ENCODE assay signal across 8 cellular contexts in genomic region chr7:32728412-32729334, GRCh38.
DNase-seq lines count a peak whose midpoint lies in the region; ATAC-seq and TF ChIP-seq lines count a peak whose summit lies in the region.
"Not testable (repeated sequence)": the region's sequence is repeated elsewhere in the genome, so short reads cannot be mapped to it uniquely, and the experiment has no call there.

No MANE protein-coding gene starts in this region.

- not testable (repeated sequence) for TF ChIP-seq CTCF in right lobe of liver (IDR thresholded peaks at IDR 0.05)

- not testable (repeated sequence) for H3K27me3 ChIP-seq in right lobe of liver

- peaks cover 31% of the 10 kb centered on the region for H3K27me3 Mint-ChIP-seq in activated CD4-positive, alpha-beta memory T cell treated with anti-CD3 and anti-CD28 coated beads, Interleukin-2, amount 10 ng/mL, durations not matched to agents 7 days and 5 days

- ATAC-seq in GM19463 (IDR thresholded peaks at IDR 0.05; ENCODE audit: unreplicated experiment) (peak; percentile 73), HG03469 (IDR thresholded peaks at IDR 0.05; ENCODE audit: unreplicated experiment) (peak; percentile 39), right lobe of liver (peak; percentile 79 to 90 (median 87))

- H3K27ac ChIP-seq in right lobe of liver = peak overlapping the region; percentile 78 to 87 (median 80)

- peak; percentile 51 for DNase-seq in CD1c-positive myeloid dendritic cell (ENCODE audit: extremely low spot score)
- peak; percentile 29 for DNase-seq in NCI-H748 treated with DMSO at 0.1 percent for 48 hours (lab: John Stamatoyannopoulos, UW)
- peak; percentile 43 for DNase-seq in activated CD4-positive, alpha-beta memory T cell treated with anti-CD3 and anti-CD28 coated beads, Interleukin-2, amount 10 ng/mL, durations not matched to agents 7 days and 5 days
- DNase-seq in effector CD4-positive, alpha-beta T cell = peak; percentile 7
- DNase-seq in right lobe of liver = peak; percentile 69 to 79 (median 72)
- peak; percentile 51 for DNase-seq in stimulated activated CD4-positive, alpha-beta T cell treated with anti-CD3 and anti-CD28 coated beads, Interleukin-4, amount 100 ng/mL, for 1 hour

- H3K4me3 Mint-ChIP-seq in activated CD4-positive, alpha-beta memory T cell treated with anti-CD3 and anti-CD28 coated beads, Interleukin-2, amount 10 ng/mL, durations not matched to agents 7 days and 5 days = peak overlapping the region; percentile 55

- WGBS in right lobe of liver (ENCODE audit: insufficient coverage, low coverage, low lambda C conversion rate, missing lambda C conversion rate) = 0% methylated on average over 16 of the region's 111 CpGs

- TF ChIP-seq POLR2A in right lobe of liver (IDR thresholded peaks at IDR 0.05) = not testable (repeated sequence)

- CTCF ChIA-PET in activated CD4-positive, alpha-beta memory T cell treated with anti-CD3 and anti-CD28 coated beads, Interleukin-2, amount 10 ng/mL, durations not matched to agents 7 days and 5 days (lab: Charles Lee) = not testable (repeated sequence)

- H3K4me3 ChIP-seq in right lobe of liver = peak overlapping the region; percentile 75 to 81 (median 79)

- not testable (repeated sequence) for H3K9me3 Mint-ChIP-seq in activated CD4-positive, alpha-beta memory T cell treated with anti-CD3 and anti-CD28 coated beads, Interleukin-2, amount 10 ng/mL, durations not matched to agents 7 days and 5 days

- H3K36me3 ChIP-seq in right lobe of liver = not testable (repeated sequence)

- not testable (repeated sequence) for H3K9me3 ChIP-seq in right lobe of liver

- H3K4me1 Mint-ChIP-seq in activated CD4-positive, alpha-beta memory T cell treated with anti-CD3 and anti-CD28 coated beads, Interleukin-2, amount 10 ng/mL, durations not matched to agents 7 days and 5 days = not testable (repeated sequence)

- H3K36me3 Mint-ChIP-seq in activated CD4-positive, alpha-beta memory T cell treated with anti-CD3 and anti-CD28 coated beads, Interleukin-2, amount 10 ng/mL, durations not matched to agents 7 days and 5 days (ENCODE audit: low read depth) = not testable (repeated sequence)

- POLR2A ChIA-PET in activated CD4-positive, alpha-beta memory T cell treated with anti-CD3 and anti-CD28 coated beads, Interleukin-2, amount 10 ng/mL, durations not matched to agents 7 days and 5 days (lab: Charles Lee) = not testable (repeated sequence)

- not testable (repeated sequence) for H3K27ac Mint-ChIP-seq in activated CD4-positive, alpha-beta memory T cell treated with anti-CD3 and anti-CD28 coated beads, Interleukin-2, amount 10 ng/mL, durations not matched to agents 7 days and 5 days

- intact Hi-C loops in right lobe of liver (cut with DNase I) = not testable (repeated sequence)

- peaks cover 0 to 12% (median 0%) of the 10 kb centered on the region in 4 donors for H3K4me1 ChIP-seq in right lobe of liver

Comparison
In these comparisons a context has a peak if more than half of its experiments do, and no peak if none do; other contexts are left out.
1. Peak in every context shown above with its lines: DNase-seq, ATAC-seq, H3K4me3 ChIP-seq and H3K27ac ChIP-seq.
2. DNase-seq: peak in every context shown above with its lines; median percentile 72 in right lobe of liver; 51 in CD1c-positive myeloid dendritic cell; 51 in stimulated activated CD4-positive, alpha-beta T cell treated with anti-CD3 and anti-CD28 coated beads, Interleukin-4, amount 100 ng/mL, for 1 hour; 43 in activated CD4-positive, alpha-beta memory T cell treated with anti-CD3 and anti-CD28 coated beads, Interleukin-2, amount 10 ng/mL, durations not matched to agents 7 days and 5 days; 29 in NCI-H748 treated with DMSO at 0.1 percent for 48 hours; 7 in effector CD4-positive, alpha-beta T cell.